2 cellular contexts compared by ENCODE assay signal in genomic region chr3:194505791-194506415, GRCh38.
A peak's percentile ranks its signal among the peaks of the same experiment; 100 is the strongest.
TF ChIP-seq lines count a peak whose summit lies in the region.

No MANE protein-coding gene starts in this region.

TF ChIP-seq in IMR-90, 13 proteins besides CTCF, POLR2A, EP300 and RAD21:
- TF ChIP-seq ELK1 (IDR thresholded peaks at IDR 0.05; ENCODE audit: borderline replicate concordance, low read depth, low read length): no peak
- no peak for TF ChIP-seq MXI1 (IDR thresholded peaks at IDR 0.05; ENCODE audit: borderline replicate concordance, low read depth, low read length)

TF ChIP-seq in K562, 482 proteins besides CTCF, POLR2A, EP300 and RAD21:
- TF ChIP-seq KAT7 (CRISPR knock-in tag; IDR thresholded peaks at IDR 0.05; ENCODE audit: borderline replicate concordance): no peak
- TF ChIP-seq ARHGAP35 (IDR thresholded peaks at IDR 0.05; ENCODE audit: partially characterized antibody): no peak
- TF ChIP-seq ZNF75A (CRISPR knock-in tag; IDR thresholded peaks at IDR 0.05): no peak
- no peak for TF ChIP-seq POLR2B (IDR thresholded peaks at IDR 0.05; ENCODE audit: low read depth, partially characterized antibody)
- 0 out of 2 replicates have a peak, but pooled peaks have one; percentile 28 for TF ChIP-seq PTRF (tag; IDR thresholded peaks at IDR 0.05)
- TF ChIP-seq PPARD (CRISPR knock-in tag; IDR thresholded peaks at IDR 0.05): no peak
- TF ChIP-seq ZBTB2 (IDR thresholded peaks at IDR 0.05): no peak
- 0 out of 2 replicates have a peak, but pooled peaks have one; percentile 49 for TF ChIP-seq MEF2D (tag; conservative IDR thresholded peaks at IDR 0.05; ENCODE audit: low read depth)
